19 cellular contexts compared by ENCODE assay signal in genomic region chr1:54365020-54365797, GRCh38. TPM values are rescaled to one million over a fixed set of nuclear protein-coding genes. Genes with fewer than 3 reads are reported as not detected.
DNase-seq lines count a peak whose midpoint lies in the region; ATAC-seq lines count a peak whose summit lies in the region.
"Had no signal": no experiment of that assay in that cellular context is flagged by ENCODE, and none has a peak within 500 bp of the region (broad histone marks: within the 10 kb centered on the region; RNA-seq: fewer than 3 reads in every experiment).

No MANE protein-coding gene starts in this region.

- POLR2A ChIA-PET in naive thymus-derived CD4-positive, alpha-beta T cell (lab: Charles Lee), result interaction anchor here (0.6 to 1.1 kb wide), 3 partner anchors 13 to 36 kb away, joined by 3 to 4 read pairs (median 3); no protein-coding TSS in a partner anchor

- no peak for ATAC-seq in CD4-positive, CD25-positive, alpha-beta regulatory T cell (ENCODE audit: low read depth in 2 of 2)
- ATAC-seq in T-helper 17 cell, result no peak
- ATAC-seq in naive thymus-derived CD4-positive, alpha-beta T cell, result no peak
- no peak for ATAC-seq in HG03521 (IDR thresholded peaks at IDR 0.05; ENCODE audit: unreplicated experiment)
- ATAC-seq in GM19324 (IDR thresholded peaks at IDR 0.05; ENCODE audit: low FRiP score, unreplicated experiment), result no peak
- ATAC-seq: foreskin keratinocyte, sciatic nerve had no signal

- H3K36me3 ChIP-seq in CD4-positive, CD25-positive, alpha-beta regulatory T cell (ENCODE audit: control insufficient read depth, insufficient read depth, low read length), result peaks cover 10% of the 10 kb centered on the region
- H3K36me3 ChIP-seq in naive thymus-derived CD4-positive, alpha-beta T cell (ENCODE audit: control insufficient read depth in 2 of 3, insufficient read depth in 3 of 3, low read length in 3 of 3), result peaks cover 0 to 8% (median 0%) of the 10 kb centered on the region in 3 experiments
- H3K36me3 ChIP-seq in MG63, result no peaks in the 10 kb centered on the region
- H3K36me3 ChIP-seq: adrenal gland, neutrophil had no signal

- H3K4me3 Mint-ChIP-seq in CD4-positive, CD25-positive, alpha-beta regulatory T cell, result no peak overlapping the region
- no peak overlapping the region for H3K4me3 Mint-ChIP-seq in T-helper 17 cell
- H3K4me3 Mint-ChIP-seq in naive thymus-derived CD4-positive, alpha-beta T cell, result peak overlapping the region in 2 of 10 donors; percentile 22 to 68

- CTCF ChIA-PET in naive thymus-derived CD4-positive, alpha-beta T cell (lab: Charles Lee), result no interaction called here

- no peak overlapping the region for H3K4me3 ChIP-seq in CD4-positive, CD25-positive, alpha-beta regulatory T cell (ENCODE audit: low read depth, low read length)
- H3K4me3 ChIP-seq in naive thymus-derived CD4-positive, alpha-beta T cell (ENCODE audit: low read length), result no peak overlapping the region
- H3K4me3 ChIP-seq in MG63, result no peak overlapping the region
- H3K4me3 ChIP-seq: adrenal gland had no signal

- H3K27ac ChIP-seq in CD4-positive, CD25-positive, alpha-beta regulatory T cell (ENCODE audit: insufficient read depth, low read length, poor library complexity, severe bottlenecking), result no peak overlapping the region
- H3K27ac ChIP-seq in naive thymus-derived CD4-positive, alpha-beta T cell (ENCODE audit: low read depth, low read length), result no peak overlapping the region
- H3K27ac ChIP-seq: adrenal gland, foreskin keratinocyte, neutrophil had no signal

- no peaks in the 10 kb centered on the region for H3K9me3 Mint-ChIP-seq in CD4-positive, CD25-positive, alpha-beta regulatory T cell
- no peaks in the 10 kb centered on the region for H3K9me3 Mint-ChIP-seq in naive thymus-derived CD4-positive, alpha-beta T cell

- no peaks in the 10 kb centered on the region for H3K9me3 ChIP-seq in CD4-positive, CD25-positive, alpha-beta regulatory T cell (ENCODE audit: control insufficient read depth in 2 of 2, low read length in 2 of 2)
- H3K9me3 ChIP-seq in T-helper 17 cell (ENCODE audit: control insufficient read depth, low read length, poor library complexity, severe bottlenecking) (no peaks in the 10 kb centered on the region), MG63 (no peaks in the 10 kb centered on the region)
- H3K9me3 ChIP-seq in naive thymus-derived CD4-positive, alpha-beta T cell (ENCODE audit: control insufficient read depth in 2 of 3, low read length in 3 of 3), result no peaks in the 10 kb centered on the region
- H3K9me3 ChIP-seq: adrenal gland, neutrophil had no signal

- H3K27me3 Mint-ChIP-seq in CD4-positive, CD25-positive, alpha-beta regulatory T cell, result no peaks in the 10 kb centered on the region
- H3K27me3 Mint-ChIP-seq in T-helper 17 cell, result no peaks in the 10 kb centered on the region
- H3K27me3 Mint-ChIP-seq in naive thymus-derived CD4-positive, alpha-beta T cell, result no peaks in the 10 kb centered on the region

- intact Hi-C loops in naive thymus-derived CD4-positive, alpha-beta T cell (cut with micrococcal nuclease), result no loop called here

- H3K4me1 Mint-ChIP-seq in CD4-positive, CD25-positive, alpha-beta regulatory T cell, result peaks cover 9 to 67% (median 19%) of the 10 kb centered on the region in 4 donors
- peaks cover 46% of the 10 kb centered on the region for H3K4me1 Mint-ChIP-seq in T-helper 17 cell
- peaks cover 47 to 95% (median 87%) of the 10 kb centered on the region in 7 donors for H3K4me1 Mint-ChIP-seq in naive thymus-derived CD4-positive, alpha-beta T cell

- H3K36me3 Mint-ChIP-seq in CD4-positive, CD25-positive, alpha-beta regulatory T cell, result peaks cover 6% of the 10 kb centered on the region
- no peaks in the 10 kb centered on the region for H3K36me3 Mint-ChIP-seq in T-helper 17 cell (ENCODE audit: low read depth)
- H3K36me3 Mint-ChIP-seq in naive thymus-derived CD4-positive, alpha-beta T cell, result peaks cover 0 to 18% (median 7%) of the 10 kb centered on the region in 5 donors

- H3K27ac Mint-ChIP-seq in CD4-positive, CD25-positive, alpha-beta regulatory T cell, result peak overlapping the region in 2 of 3 donors; percentile 16 to 58
- H3K27ac Mint-ChIP-seq in T-helper 17 cell, result peak overlapping the region; percentile 45
- H3K27ac Mint-ChIP-seq in naive thymus-derived CD4-positive, alpha-beta T cell, result peak overlapping the region in 7 of 9 donors; percentile 46 to 97 (median 66)

- DNase-seq in CD4-positive, CD25-positive, alpha-beta regulatory T cell, result no peak
- DNase-seq in T-helper 17 cell (no peak), globus pallidus (ENCODE audit: low spot score) (peak; percentile 31), MG63 (no peak), UCSD-AML1 (lab: John Stamatoyannopoulos, UW; ENCODE audit: unreplicated experiment) (no peak)
- peak in 1 of 9 donors; percentile 1 for DNase-seq in naive thymus-derived CD4-positive, alpha-beta T cell
- DNase-seq: adrenal gland; cerebellar nuclear complex; DND-41; foreskin keratinocyte; NCI-H146; NCI-H345; RPMI8226; stimulated activated CD4-positive, alpha-beta T cell treated with anti-CD3 and anti-CD28 coated beads, Interleukin-1b, Interleukin-23, amount 100 ng/mL, for 48 hours; SW 1271 had no signal

- no peaks in the 10 kb centered on the region for H3K27me3 ChIP-seq in CD4-positive, CD25-positive, alpha-beta regulatory T cell (ENCODE audit: control insufficient read depth, insufficient read depth, low read length)
- no peaks in the 10 kb centered on the region for H3K27me3 ChIP-seq in naive thymus-derived CD4-positive, alpha-beta T cell (ENCODE audit: control insufficient read depth in 2 of 2, insufficient read depth in 2 of 2, low read length in 2 of 2)
- no peaks in the 10 kb centered on the region for H3K27me3 ChIP-seq in MG63
- H3K27me3 ChIP-seq: adrenal gland, foreskin keratinocyte, neutrophil had no signal

- no peaks in the 10 kb centered on the region for H3K4me1 ChIP-seq in CD4-positive, CD25-positive, alpha-beta regulatory T cell (ENCODE audit: control insufficient read depth, insufficient read depth, low read length, poor library complexity, severe bottlenecking)
- H3K4me1 ChIP-seq in naive thymus-derived CD4-positive, alpha-beta T cell (ENCODE audit: control insufficient read depth in 2 of 2, insufficient read depth in 2 of 2, low read length in 2 of 2), result peaks cover 0 to 12% of the 10 kb centered on the region in 2 donors
- H3K4me1 ChIP-seq: foreskin keratinocyte had no signal

RNA-seq across cellular contexts. Expression of gene SSBP3, which starts 41.0 kb away (rescaled TPM):
- 30.6 TPM for total RNA-seq in CD4-positive, CD25-positive, alpha-beta regulatory T cell
- polyA plus RNA-seq in CD4-positive, CD25-positive, alpha-beta regulatory T cell, result 1 to 10 TPM; 5.4 to 7.4 (median 6.9) TPM
- 10 to 100 TPM; 64.9 to 67.4 TPM for total RNA-seq in T-helper 17 cell
- total RNA-seq in naive thymus-derived CD4-positive, alpha-beta T cell, result 100 to 1,000 TPM in 2 of 5 experiments, 10 to 100 TPM in 3; 69.4 to 124 (median 98.1) TPM
- 10 to 100 TPM; 19.4 to 21.3 TPM for polyA plus RNA-seq in naive thymus-derived CD4-positive, alpha-beta T cell
- 15.9 and 40.6 TPM in 2 replicates for total RNA-seq in MG63 (2014; rRNA removed; shearing (Covaris generic); ENCODE audit: low replicate concordance)
